ENCODE assay signal across 28 cellular contexts in genomic region chr3:65443739-65444447, GRCh38.
"Had no signal": no experiment of that assay in that cellular context is flagged by ENCODE, and none has a peak within 500 bp of the region (broad histone marks: within the 10 kb centered on the region; RNA-seq: fewer than 3 reads in every experiment).

No MANE protein-coding gene starts in this region.

- H3K36me3 ChIP-seq: colonic mucosa, left lung, spleen, suprapubic skin had no signal

- FAIRE-seq: frontal cortex, islet of Langerhans had no signal

- H3K9me3 ChIP-seq: colonic mucosa, left lung, mucosa of descending colon, spleen, suprapubic skin, tibial artery, upper lobe of right lung had no signal

- H3K4me3 Mint-ChIP-seq: activated naive CD8-positive, alpha-beta T cell; brain; natural killer cell treated with Interleukin-12 subunit alpha and Interleukin-12 subunit beta and Interleukin-15 and Interleukin-18, amount 100 ng/mL, for 72 hours; T-helper 2 cell treated with Interferon-gamma antibody and Interleukin-4, amounts not matched to agents 5 μg/mL and 100 μg/mL, for 36 hours had no signal

- H3K27ac Mint-ChIP-seq: activated naive CD8-positive, alpha-beta T cell; natural killer cell treated with Interleukin-12 subunit alpha and Interleukin-12 subunit beta and Interleukin-15 and Interleukin-18, amount 100 ng/mL, for 72 hours; T-helper 2 cell treated with Interferon-gamma antibody and Interleukin-4, amounts not matched to agents 5 μg/mL and 100 μg/mL, for 36 hours had no signal

- H3K9me3 Mint-ChIP-seq: brain; T-helper 2 cell treated with Interferon-gamma antibody and Interleukin-4, amounts not matched to agents 5 μg/mL and 100 μg/mL, for 36 hours had no signal

- ATAC-seq: esophagus mucosa; left lung; mucosa of descending colon; natural killer cell treated with Interleukin-12 subunit alpha and Interleukin-12 subunit beta and Interleukin-15 and Interleukin-18, amount 100 ng/mL, for 72 hours; right cardiac atrium; upper lobe of right lung had no signal

- H3K36me3 Mint-ChIP-seq: activated naive CD8-positive, alpha-beta T cell; natural killer cell treated with Interleukin-12 subunit alpha and Interleukin-12 subunit beta and Interleukin-15 and Interleukin-18, amount 100 ng/mL, for 72 hours had no signal

- H3K27ac ChIP-seq: cardiac muscle cell, colonic mucosa, left lung, spleen, suprapubic skin, tibial artery, upper lobe of right lung had no signal

- H3K4me1 ChIP-seq: colonic mucosa, left lung, suprapubic skin, upper lobe of right lung had no signal

- DNase-seq: activated CD4-positive, alpha-beta T cell treated with anti-CD3 and anti-CD28 coated beads for 4 hours; activated CD4-positive, alpha-beta T cell treated with anti-CD3 and anti-CD28 coated beads, Interleukin-2, amount 50 U/mL, for 48 hours; activated CD4-positive, CD25-positive, alpha-beta regulatory T cell; activated CD8-positive, alpha-beta memory T cell treated with anti-CD3 and anti-CD28 coated beads for 24 hours; activated effector memory CD4-positive, alpha-beta T cell treated with Interleukin-2 at 50 U/mL for 16 hours; activated naive CD4-positive, alpha-beta T cell treated with Interleukin-2 at 50 U/mL for 16 hours; aorta; cerebellar nuclear complex; colonic mucosa; effector memory CD4-positive, alpha-beta T cell; left lung; mucosa of descending colon; posterior cingulate gyrus; right cardiac atrium; spleen; stimulated activated naive CD4-positive, alpha-beta T cell; tibial artery; upper lobe of right lung had no signal

- H3K27me3 Mint-ChIP-seq: activated naive CD8-positive, alpha-beta T cell; natural killer cell treated with Interleukin-12 subunit alpha and Interleukin-12 subunit beta and Interleukin-15 and Interleukin-18, amount 100 ng/mL, for 72 hours had no signal

- H3K4me3 ChIP-seq: cardiac muscle cell, colonic mucosa, left lung, lung, mucosa of descending colon, spleen, suprapubic skin, tibial artery, upper lobe of right lung had no signal

- H3K27me3 ChIP-seq: cardiac muscle cell, colonic mucosa, left lung, spleen, suprapubic skin, tibial artery, upper lobe of right lung had no signal
